1 cellular context compared by ENCODE assay signal in genomic region chr3:168582503-168582902, GRCh38.
TF ChIP-seq lines count a peak whose summit lies in the region.

No MANE protein-coding gene starts in this region.

TF ChIP-seq in H1, 55 proteins besides CTCF, POLR2A, EP300 and RAD21:
- TF ChIP-seq CHD7 (IDR thresholded peaks at IDR 0.05; ENCODE audit: insufficient replicate concordance, low read length) (no peak), ZNF274 (IDR thresholded peaks at IDR 0.05; ENCODE audit: borderline replicate concordance, extremely low read depth, low read length) (no peak), TBP (IDR thresholded peaks at IDR 0.05; ENCODE audit: low read depth, low read length) (no peak), SIRT6 (IDR thresholded peaks at IDR 0.05; ENCODE audit: low read length) (no peak), TEAD4 (IDR thresholded peaks at IDR 0.05; ENCODE audit: low read depth, low read length) (no peak), E2F6 (IDR thresholded peaks at IDR 0.05) (no peak), SP4 (IDR thresholded peaks at IDR 0.05; ENCODE audit: low read length) (no peak), EZH2 (IDR thresholded peaks at IDR 0.05; ENCODE audit: low read depth, low read length, severe bottlenecking) (no peak), YY1 (IDR thresholded peaks at IDR 0.05; ENCODE audit: low read depth, low read length) (no peak), KDM5A (IDR thresholded peaks at IDR 0.05; ENCODE audit: low read length) (no peak), BACH1 (IDR thresholded peaks at IDR 0.05; ENCODE audit: low read length) (no peak), TAF1 (IDR thresholded peaks at IDR 0.05; ENCODE audit: low read depth, low read length) (no peak)
